ENCODE assay signal across 1 cellular context in the genomic region with DNA sequence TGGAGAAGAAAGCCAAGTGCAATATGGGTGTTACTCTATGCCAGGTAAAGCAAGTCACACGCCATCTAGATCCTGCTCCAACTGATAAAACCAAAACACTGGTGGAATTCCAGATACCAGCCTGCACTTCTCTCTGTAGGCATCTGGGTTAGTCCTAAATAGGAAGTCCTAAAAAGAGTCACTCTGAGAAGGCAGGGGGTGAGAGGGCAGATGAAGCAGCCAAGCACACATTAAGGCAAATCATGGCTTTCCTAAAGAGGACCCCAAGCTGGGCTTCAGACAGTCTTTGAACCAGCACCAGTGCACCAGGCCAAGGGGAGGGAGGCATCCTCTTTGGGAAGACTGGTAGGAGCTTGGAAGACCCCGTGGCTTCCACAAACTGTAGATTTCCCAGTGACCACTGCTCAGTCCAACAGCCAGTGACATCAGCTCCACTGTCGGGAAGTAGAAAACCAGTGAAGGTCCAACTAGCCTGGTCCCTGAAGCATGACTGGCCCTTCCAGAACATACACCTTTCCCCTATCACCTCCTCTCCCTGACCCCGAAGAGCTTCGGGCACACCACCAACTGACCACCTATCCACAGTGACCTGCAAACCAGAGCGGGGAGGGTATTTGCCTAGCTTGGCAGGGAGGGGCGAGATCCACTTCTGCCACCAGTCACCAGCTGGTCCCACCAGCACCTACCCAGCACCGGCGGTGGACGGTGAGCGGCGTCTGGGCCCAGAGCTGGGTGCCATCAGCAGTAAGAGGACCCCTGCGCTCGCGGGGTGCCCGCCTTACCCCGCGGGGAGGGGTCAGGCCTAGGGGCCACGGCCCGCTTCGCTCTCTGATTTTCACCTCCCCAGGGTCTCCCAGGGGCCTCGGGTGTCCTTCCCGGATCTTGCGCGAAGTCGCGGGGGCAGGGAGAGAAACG.
TF ChIP-seq lines count a peak whose summit lies in the region.

No MANE protein-coding gene starts in this region.

TF ChIP-seq in HEK293, 187 proteins besides CTCF, POLR2A, EP300 and RAD21 (continued from another document):
- TF ChIP-seq, protein P1, sequence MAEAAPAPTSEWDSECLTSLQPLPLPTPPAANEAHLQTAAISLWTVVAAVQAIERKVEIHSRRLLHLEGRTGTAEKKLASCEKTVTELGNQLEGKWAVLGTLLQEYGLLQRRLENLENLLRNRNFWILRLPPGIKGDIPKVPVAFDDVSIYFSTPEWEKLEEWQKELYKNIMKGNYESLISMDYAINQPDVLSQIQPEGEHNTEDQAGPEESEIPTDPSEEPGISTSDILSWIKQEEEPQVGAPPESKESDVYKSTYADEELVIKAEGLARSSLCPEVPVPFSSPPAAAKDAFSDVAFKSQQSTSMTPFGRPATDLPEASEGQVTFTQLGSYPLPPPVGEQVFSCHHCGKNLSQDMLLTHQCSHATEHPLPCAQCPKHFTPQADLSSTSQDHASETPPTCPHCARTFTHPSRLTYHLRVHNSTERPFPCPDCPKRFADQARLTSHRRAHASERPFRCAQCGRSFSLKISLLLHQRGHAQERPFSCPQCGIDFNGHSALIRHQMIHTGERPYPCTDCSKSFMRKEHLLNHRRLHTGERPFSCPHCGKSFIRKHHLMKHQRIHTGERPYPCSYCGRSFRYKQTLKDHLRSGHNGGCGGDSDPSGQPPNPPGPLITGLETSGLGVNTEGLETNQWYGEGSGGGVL (tag by site-specific recombination; IDR thresholded peaks at IDR 0.05), result 0 out of 2 replicates have a peak, but pooled peaks have one; percentile 10
- no peak for TF ChIP-seq HOXD13 (CRISPR knock-in tag; IDR thresholded peaks at IDR 0.05; ENCODE audit: borderline replicate concordance)
- TF ChIP-seq, protein P2, sequence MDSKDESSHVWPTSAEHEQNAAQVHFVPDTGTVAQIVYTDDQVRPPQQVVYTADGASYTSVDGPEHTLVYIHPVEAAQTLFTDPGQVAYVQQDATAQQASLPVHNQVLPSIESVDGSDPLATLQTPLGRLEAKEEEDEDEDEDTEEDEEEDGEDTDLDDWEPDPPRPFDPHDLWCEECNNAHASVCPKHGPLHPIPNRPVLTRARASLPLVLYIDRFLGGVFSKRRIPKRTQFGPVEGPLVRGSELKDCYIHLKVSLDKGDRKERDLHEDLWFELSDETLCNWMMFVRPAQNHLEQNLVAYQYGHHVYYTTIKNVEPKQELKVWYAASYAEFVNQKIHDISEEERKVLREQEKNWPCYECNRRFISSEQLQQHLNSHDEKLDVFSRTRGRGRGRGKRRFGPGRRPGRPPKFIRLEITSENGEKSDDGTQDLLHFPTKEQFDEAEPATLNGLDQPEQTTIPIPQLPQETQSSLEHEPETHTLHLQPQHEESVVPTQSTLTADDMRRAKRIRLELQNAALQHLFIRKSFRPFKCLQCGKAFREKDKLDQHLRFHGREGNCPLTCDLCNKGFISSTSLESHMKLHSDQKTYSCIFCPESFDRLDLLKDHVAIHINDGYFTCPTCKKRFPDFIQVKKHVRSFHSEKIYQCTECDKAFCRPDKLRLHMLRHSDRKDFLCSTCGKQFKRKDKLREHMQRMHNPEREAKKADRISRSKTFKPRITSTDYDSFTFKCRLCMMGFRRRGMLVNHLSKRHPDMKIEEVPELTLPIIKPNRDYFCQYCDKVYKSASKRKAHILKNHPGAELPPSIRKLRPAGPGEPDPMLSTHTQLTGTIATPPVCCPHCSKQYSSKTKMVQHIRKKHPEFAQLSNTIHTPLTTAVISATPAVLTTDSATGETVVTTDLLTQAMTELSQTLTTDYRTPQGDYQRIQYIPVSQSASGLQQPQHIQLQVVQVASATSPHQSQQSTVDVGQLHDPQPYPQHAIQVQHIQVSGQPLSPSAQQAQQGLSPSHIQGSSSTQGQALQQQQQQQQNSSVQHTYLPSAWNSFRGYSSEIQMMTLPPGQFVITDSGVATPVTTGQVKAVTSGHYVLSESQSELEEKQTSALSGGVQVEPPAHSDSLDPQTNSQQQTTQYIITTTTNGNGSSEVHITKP (tag by site-specific recombination; IDR thresholded peaks at IDR 0.05), result peak; percentile 75
- no peak for TF ChIP-seq YY2 (tag by site-specific recombination; IDR thresholded peaks at IDR 0.05)
- TF ChIP-seq ZNF76 (tag by site-specific recombination; IDR thresholded peaks at IDR 0.05; ENCODE audit: borderline replicate concordance, low read depth), result 0 out of 2 replicates have a peak, but pooled peaks have one; percentile 26
- TF ChIP-seq ZNF169 (tag by site-specific recombination; IDR thresholded peaks at IDR 0.05), result no peak
- no peak for TF ChIP-seq KLF7 (tag by site-specific recombination; IDR thresholded peaks at IDR 0.05; ENCODE audit: borderline replicate concordance)
- TF ChIP-seq, protein P3, sequence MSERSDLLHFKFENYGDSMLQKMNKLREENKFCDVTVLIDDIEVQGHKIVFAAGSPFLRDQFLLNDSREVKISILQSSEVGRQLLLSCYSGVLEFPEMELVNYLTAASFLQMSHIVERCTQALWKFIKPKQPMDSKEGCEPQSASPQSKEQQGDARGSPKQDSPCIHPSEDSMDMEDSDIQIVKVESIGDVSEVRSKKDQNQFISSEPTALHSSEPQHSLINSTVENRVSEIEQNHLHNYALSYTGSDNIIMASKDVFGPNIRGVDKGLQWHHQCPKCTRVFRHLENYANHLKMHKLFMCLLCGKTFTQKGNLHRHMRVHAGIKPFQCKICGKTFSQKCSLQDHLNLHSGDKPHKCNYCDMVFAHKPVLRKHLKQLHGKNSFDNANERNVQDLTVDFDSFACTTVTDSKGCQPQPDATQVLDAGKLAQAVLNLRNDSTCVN (tag by site-specific recombination; optimal IDR thresholded peaks at IDR 0.05), result peak; percentile 19
- TF ChIP-seq ZNF776 (tag by site-specific recombination; IDR thresholded peaks at IDR 0.05; ENCODE audit: borderline replicate concordance), result no peak
- TF ChIP-seq, protein P4, sequence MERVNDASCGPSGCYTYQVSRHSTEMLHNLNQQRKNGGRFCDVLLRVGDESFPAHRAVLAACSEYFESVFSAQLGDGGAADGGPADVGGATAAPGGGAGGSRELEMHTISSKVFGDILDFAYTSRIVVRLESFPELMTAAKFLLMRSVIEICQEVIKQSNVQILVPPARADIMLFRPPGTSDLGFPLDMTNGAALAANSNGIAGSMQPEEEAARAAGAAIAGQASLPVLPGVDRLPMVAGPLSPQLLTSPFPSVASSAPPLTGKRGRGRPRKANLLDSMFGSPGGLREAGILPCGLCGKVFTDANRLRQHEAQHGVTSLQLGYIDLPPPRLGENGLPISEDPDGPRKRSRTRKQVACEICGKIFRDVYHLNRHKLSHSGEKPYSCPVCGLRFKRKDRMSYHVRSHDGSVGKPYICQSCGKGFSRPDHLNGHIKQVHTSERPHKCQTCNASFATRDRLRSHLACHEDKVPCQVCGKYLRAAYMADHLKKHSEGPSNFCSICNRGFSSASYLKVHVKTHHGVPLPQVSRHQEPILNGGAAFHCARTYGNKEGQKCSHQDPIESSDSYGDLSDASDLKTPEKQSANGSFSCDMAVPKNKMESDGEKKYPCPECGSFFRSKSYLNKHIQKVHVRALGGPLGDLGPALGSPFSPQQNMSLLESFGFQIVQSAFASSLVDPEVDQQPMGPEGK (tag by site-specific recombination; IDR thresholded peaks at IDR 0.05), result peak; percentile 52; the same call in 1 of the 2 replicates
- TF ChIP-seq, protein P5, sequence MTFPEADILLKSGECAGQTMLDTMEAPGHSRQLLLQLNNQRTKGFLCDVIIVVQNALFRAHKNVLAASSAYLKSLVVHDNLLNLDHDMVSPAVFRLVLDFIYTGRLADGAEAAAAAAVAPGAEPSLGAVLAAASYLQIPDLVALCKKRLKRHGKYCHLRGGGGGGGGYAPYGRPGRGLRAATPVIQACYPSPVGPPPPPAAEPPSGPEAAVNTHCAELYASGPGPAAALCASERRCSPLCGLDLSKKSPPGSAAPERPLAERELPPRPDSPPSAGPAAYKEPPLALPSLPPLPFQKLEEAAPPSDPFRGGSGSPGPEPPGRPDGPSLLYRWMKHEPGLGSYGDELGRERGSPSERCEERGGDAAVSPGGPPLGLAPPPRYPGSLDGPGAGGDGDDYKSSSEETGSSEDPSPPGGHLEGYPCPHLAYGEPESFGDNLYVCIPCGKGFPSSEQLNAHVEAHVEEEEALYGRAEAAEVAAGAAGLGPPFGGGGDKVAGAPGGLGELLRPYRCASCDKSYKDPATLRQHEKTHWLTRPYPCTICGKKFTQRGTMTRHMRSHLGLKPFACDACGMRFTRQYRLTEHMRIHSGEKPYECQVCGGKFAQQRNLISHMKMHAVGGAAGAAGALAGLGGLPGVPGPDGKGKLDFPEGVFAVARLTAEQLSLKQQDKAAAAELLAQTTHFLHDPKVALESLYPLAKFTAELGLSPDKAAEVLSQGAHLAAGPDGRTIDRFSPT (tag by site-specific recombination; IDR thresholded peaks at IDR 0.05), result peak; percentile 70; the same call in 1 of the 2 replicates
- TF ChIP-seq KLF10 (tag by site-specific recombination; IDR thresholded peaks at IDR 0.05), result no peak
- TF ChIP-seq, protein P6, sequence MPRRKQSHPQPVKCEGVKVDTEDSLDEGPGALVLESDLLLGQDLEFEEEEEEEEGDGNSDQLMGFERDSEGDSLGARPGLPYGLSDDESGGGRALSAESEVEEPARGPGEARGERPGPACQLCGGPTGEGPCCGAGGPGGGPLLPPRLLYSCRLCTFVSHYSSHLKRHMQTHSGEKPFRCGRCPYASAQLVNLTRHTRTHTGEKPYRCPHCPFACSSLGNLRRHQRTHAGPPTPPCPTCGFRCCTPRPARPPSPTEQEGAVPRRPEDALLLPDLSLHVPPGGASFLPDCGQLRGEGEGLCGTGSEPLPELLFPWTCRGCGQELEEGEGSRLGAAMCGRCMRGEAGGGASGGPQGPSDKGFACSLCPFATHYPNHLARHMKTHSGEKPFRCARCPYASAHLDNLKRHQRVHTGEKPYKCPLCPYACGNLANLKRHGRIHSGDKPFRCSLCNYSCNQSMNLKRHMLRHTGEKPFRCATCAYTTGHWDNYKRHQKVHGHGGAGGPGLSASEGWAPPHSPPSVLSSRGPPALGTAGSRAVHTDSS (tag by site-specific recombination; IDR thresholded peaks at IDR 0.05), result no peak
TF ChIP-seq in HEK293: peak in this region for 13.
